In genomic region chr2:102872388-102872787, GRCh38 we compare ENCODE assay signal across 14 cellular contexts.
DNase-seq lines count a peak whose midpoint lies in the region; FAIRE-seq and TF ChIP-seq lines count a peak whose summit lies in the region.
"Had no signal": no experiment of that assay in that cellular context is flagged by ENCODE, and none has a peak within 500 bp of the region (broad histone marks: within the 10 kb centered on the region; RNA-seq: fewer than 3 reads in every experiment).

No MANE protein-coding gene starts in this region.

- H2AK5ac ChIP-seq in H9 (ENCODE audit: insufficient read length, low read length) (no peak overlapping the region), trophoblast cell (ENCODE audit: low read length) (no peak overlapping the region)

- H3K4me3 Mint-ChIP-seq in H9 (no peak overlapping the region), nephron (no peak overlapping the region)
- H3K4me3 Mint-ChIP-seq in T-helper 2 cell treated with Interferon-gamma antibody and Interleukin-4, amounts not matched to agents 5 μg/mL and 100 μg/mL, for 36 hours: no peak overlapping the region
- H3K4me3 Mint-ChIP-seq: activated T-helper 17 cell treated with anti-CD3 and anti-CD28 coated beads, Interleukin-2, amount 50 U/mL, for 72 hours had no signal

- H3K27me3 Mint-ChIP-seq in H9 (ENCODE audit: low read depth) (no peaks in the 10 kb centered on the region; the same call in 1 of the 2 replicates), nephron (ENCODE audit: low read depth) (no peaks in the 10 kb centered on the region)
- no peaks in the 10 kb centered on the region for H3K27me3 Mint-ChIP-seq in T-helper 2 cell treated with Interferon-gamma antibody and Interleukin-4, amounts not matched to agents 5 μg/mL and 100 μg/mL, for 36 hours (ENCODE audit: low read depth)
- H3K27me3 Mint-ChIP-seq: activated T-helper 17 cell treated with anti-CD3 and anti-CD28 coated beads, Interleukin-2, amount 50 U/mL, for 72 hours had no signal

- H3K4ac ChIP-seq in H9 (ENCODE audit: low read depth, low read length): no peak overlapping the region
- no peak overlapping the region for H3K4ac ChIP-seq in trophoblast cell (ENCODE audit: low read depth, low read length)

- H3K4me1 Mint-ChIP-seq in H9: no peaks in the 10 kb centered on the region
- no peaks in the 10 kb centered on the region for H3K4me1 Mint-ChIP-seq in nephron
- H3K4me1 Mint-ChIP-seq in T-helper 2 cell treated with Interferon-gamma antibody and Interleukin-4, amounts not matched to agents 5 μg/mL and 100 μg/mL, for 36 hours (ENCODE audit: low read depth): no peaks in the 10 kb centered on the region
- H3K4me1 Mint-ChIP-seq: activated T-helper 17 cell treated with anti-CD3 and anti-CD28 coated beads, Interleukin-2, amount 50 U/mL, for 72 hours had no signal

- H3K9me3 ChIP-seq in H9 (ENCODE audit: control insufficient read depth, low read depth, low read length) (no peaks in the 10 kb centered on the region), trophoblast cell (ENCODE audit: insufficient read depth, low read depth, low read length) (no peaks in the 10 kb centered on the region), tibial artery (no peaks in the 10 kb centered on the region)
- H3K9me3 ChIP-seq: sigmoid colon had no signal

- no peak overlapping the region for H2BK12ac ChIP-seq in H9 (ENCODE audit: insufficient read length, low read depth, low read length)
- no peak overlapping the region for H2BK12ac ChIP-seq in trophoblast cell (ENCODE audit: low read length)

- no peak for FAIRE-seq in D721Med (lab: Jason Lieb, UNC)
- FAIRE-seq: astrocyte, GM12891, H54 had no signal

- H2BK5ac ChIP-seq in H9 (ENCODE audit: insufficient read length, low read length): no peak overlapping the region
- no peak overlapping the region for H2BK5ac ChIP-seq in trophoblast cell (ENCODE audit: low read depth, low read length, poor library complexity)

- no peak overlapping the region for H4K12ac ChIP-seq in trophoblast cell (ENCODE audit: low read depth, low read length)

- H2BK20ac ChIP-seq in H9 (ENCODE audit: low read depth, low read length, poor library complexity, severe bottlenecking): no peak overlapping the region

- H3K27me3 ChIP-seq in H9 (ENCODE audit: insufficient read depth, low read length): no peaks in the 10 kb centered on the region
- H3K27me3 ChIP-seq in trophoblast cell (ENCODE audit: insufficient read depth, low read length): no peaks in the 10 kb centered on the region
- no peaks in the 10 kb centered on the region for H3K27me3 ChIP-seq in tibial artery
- H3K27me3 ChIP-seq: sigmoid colon had no signal

- no peak for DNase-seq in D721Med (ENCODE audit: insufficient read length, low spot score)
- no peak for DNase-seq in H9
- no peak for DNase-seq in T-helper 2 cell treated with Interferon-gamma antibody and Interleukin-4, amounts not matched to agents 5 μg/mL and 100 μg/mL, for 36 hours (ENCODE audit: low spot score)
- no peak for DNase-seq in trophoblast cell
- no peak for DNase-seq in tibial artery
- DNase-seq: activated CD4-positive, alpha-beta T cell treated with anti-CD3 and anti-CD28 coated beads, Interleukin-2, amount 50 U/mL, for 48 hours; COR-L47; sigmoid colon had no signal

- no peaks in the 10 kb centered on the region for H3K4me1 ChIP-seq in H9 (ENCODE audit: insufficient read depth, low read length)
- H3K4me1 ChIP-seq in trophoblast cell (ENCODE audit: control insufficient read depth in 1 of 2, insufficient read depth in 2 of 2, low read length in 2 of 2): no peaks in the 10 kb centered on the region
- H3K4me1 ChIP-seq in tibial artery: no peaks in the 10 kb centered on the region
- H3K4me1 ChIP-seq: sigmoid colon had no signal

- H2BK120ac ChIP-seq in H9 (ENCODE audit: low read depth, low read length, poor library complexity, severe bottlenecking) (no peak overlapping the region), trophoblast cell (ENCODE audit: insufficient read depth, low read length, poor library complexity) (no peak overlapping the region)

- no peak overlapping the region for H3K9ac ChIP-seq in H9 (ENCODE audit: extremely low read depth, insufficient read length, low read length)
- no peak overlapping the region for H3K9ac ChIP-seq in trophoblast cell (ENCODE audit: low read length)

- H4K8ac ChIP-seq in H9 (replicated peaks; ENCODE audit: insufficient read length, low read depth, low read length) (no peak overlapping the region), trophoblast cell (ENCODE audit: low read depth, low read length) (no peak overlapping the region)

- peaks cover 7 to 8% of the 10 kb centered on the region in 2 experiments; a peak in 4 of 5 replicates for H3K9me3 Mint-ChIP-seq in H9
- H3K9me3 Mint-ChIP-seq in nephron: peaks cover 10% of the 10 kb centered on the region
- peaks cover 5% of the 10 kb centered on the region for H3K9me3 Mint-ChIP-seq in T-helper 2 cell treated with Interferon-gamma antibody and Interleukin-4, amounts not matched to agents 5 μg/mL and 100 μg/mL, for 36 hours
- H3K9me3 Mint-ChIP-seq: activated T-helper 17 cell treated with anti-CD3 and anti-CD28 coated beads, Interleukin-2, amount 50 U/mL, for 72 hours had no signal

- H3K79me2 ChIP-seq in H9 (ENCODE audit: insufficient read depth, low read length): no peaks in the 10 kb centered on the region
- H3K79me2 ChIP-seq in trophoblast cell (ENCODE audit: control insufficient read depth, insufficient read depth, low read length, poor library complexity): no peaks in the 10 kb centered on the region

- intact Hi-C loops in tibial artery (cut with DNase I; ENCODE audit: low total_unique reads): no loop called here

- H4K91ac ChIP-seq in H9 (ENCODE audit: insufficient read length, low read depth, low read length): no peak overlapping the region
- H4K91ac ChIP-seq in trophoblast cell (ENCODE audit: low read depth, low read length): no peak overlapping the region

- no peak overlapping the region for H3K14ac ChIP-seq in H9 (ENCODE audit: insufficient read depth, low read length)
- H3K14ac ChIP-seq in trophoblast cell (ENCODE audit: low read length): no peak overlapping the region

- H3K4me2 ChIP-seq in H9 (ENCODE audit: insufficient read depth, insufficient read length, low read length) (no peak overlapping the region), trophoblast cell (ENCODE audit: low read length) (no peak overlapping the region)

- H2BK15ac ChIP-seq in H9 (ENCODE audit: low read depth, low read length): no peak overlapping the region

- peak; percentile 49 for TF ChIP-seq CTCF in D721Med (IDR thresholded peaks at IDR 0.05; ENCODE audit: insufficient read depth, missing control alignments)
- TF ChIP-seq CTCF in H9 (conservative IDR thresholded peaks at IDR 0.05): peak; percentile 50; the same call in 2 of the 3 replicates
- peak; percentile 73 for TF ChIP-seq CTCF in VCaP (conservative IDR thresholded peaks at IDR 0.05)
- TF ChIP-seq CTCF in nephron (IDR thresholded peaks at IDR 0.05; ENCODE audit: unreplicated experiment in 3 of 3): peak; percentile 26 to 47 (median 28)
- no peak for TF ChIP-seq CTCF in tibial artery (IDR thresholded peaks at IDR 0.05)

- H3K23me2 ChIP-seq in H9 (ENCODE audit: insufficient read length, low read depth, low read length, poor library complexity, severe bottlenecking): no peaks in the 10 kb centered on the region

- H4K5ac ChIP-seq in H9 (ENCODE audit: insufficient read length, low read depth, low read length): no peak overlapping the region

- no peak overlapping the region for H3K18ac ChIP-seq in H9 (ENCODE audit: insufficient read length, low read depth, low read length)
- no peak overlapping the region for H3K18ac ChIP-seq in trophoblast cell (ENCODE audit: low read length)

- H3K23ac ChIP-seq in H9 (ENCODE audit: insufficient read length, low read depth, low read length): no peak overlapping the region
- no peak overlapping the region for H3K23ac ChIP-seq in trophoblast cell (ENCODE audit: low read length)

- H3K56ac ChIP-seq in H9 (ENCODE audit: insufficient read length, low read depth, low read length): no peak overlapping the region

- H2AFZ ChIP-seq in H9 (ENCODE audit: low read length) (no peak overlapping the region), trophoblast cell (ENCODE audit: insufficient read depth, low read length, poor library complexity) (no peak overlapping the region)

- H3K27ac Mint-ChIP-seq in H9 (no peak overlapping the region), nephron (no peak overlapping the region)
- H3K27ac Mint-ChIP-seq in T-helper 2 cell treated with Interferon-gamma antibody and Interleukin-4, amounts not matched to agents 5 μg/mL and 100 μg/mL, for 36 hours: no peak overlapping the region
- H3K27ac Mint-ChIP-seq: activated T-helper 17 cell treated with anti-CD3 and anti-CD28 coated beads, Interleukin-2, amount 50 U/mL, for 72 hours had no signal

- no peak overlapping the region for H3T11ph ChIP-seq in H9 (ENCODE audit: low read length)

- no peaks in the 10 kb centered on the region for H3K36me3 ChIP-seq in trophoblast cell (ENCODE audit: control insufficient read depth in 1 of 2, insufficient read depth in 2 of 2, low read length in 2 of 2)
- no peaks in the 10 kb centered on the region for H3K36me3 ChIP-seq in tibial artery
- H3K36me3 ChIP-seq: sigmoid colon had no signal

- peaks cover 4 to 5% (median 4%) of the 10 kb centered on the region in 3 experiments; a peak in 5 of 7 replicates for H3K36me3 Mint-ChIP-seq in H9 (ENCODE audit: insufficient read depth in 1 of 3, low read depth in 3 of 3)
- no peaks in the 10 kb centered on the region for H3K36me3 Mint-ChIP-seq in nephron (ENCODE audit: low read depth)
- H3K36me3 Mint-ChIP-seq in T-helper 2 cell treated with Interferon-gamma antibody and Interleukin-4, amounts not matched to agents 5 μg/mL and 100 μg/mL, for 36 hours (ENCODE audit: low read depth): no peaks in the 10 kb centered on the region

- H3K27ac ChIP-seq in H9 (ENCODE audit: insufficient read length, low read depth, low read length): no peak overlapping the region
- no peak overlapping the region for H3K27ac ChIP-seq in VCaP
- H3K27ac ChIP-seq in trophoblast cell (ENCODE audit: low read depth, low read length): no peak overlapping the region
- H3K27ac ChIP-seq in tibial artery: no peak overlapping the region
- H3K27ac ChIP-seq: sigmoid colon had no signal

- WGBS in H9 (ENCODE audit: extremely low coverage, insufficient read length, low lambda C conversion rate): no CpG with 5 or more reads among the region's 2 CpGs
- no CpG with 5 or more reads among the region's 2 CpGs for WGBS in trophoblast cell (ENCODE audit: extremely low coverage, insufficient coverage, insufficient read length)

- H3K79me1 ChIP-seq in H9 (ENCODE audit: insufficient read depth, low read depth, low read length, poor library complexity, severe bottlenecking) (no peaks in the 10 kb centered on the region), trophoblast cell (ENCODE audit: low read length) (no peaks in the 10 kb centered on the region)

- H3K4me3 ChIP-seq in trophoblast cell (ENCODE audit: low read depth, low read length) (no peak overlapping the region), tibial artery (no peak overlapping the region)
- H3K4me3 ChIP-seq: sigmoid colon had no signal

- no peaks in the 10 kb centered on the region for H4K20me1 ChIP-seq in H9 (ENCODE audit: control insufficient read depth, insufficient read depth, insufficient read length)

Comparison
In these comparisons a context has a peak if more than half of its experiments do, and no peak if none do; other contexts are left out.
1. CTCF ChIP-seq: peak in D721Med (single experiment), H9 (single experiment), VCaP (single experiment) and nephron (3 of 3); none in tibial artery (0 of 2).